24 cellular contexts compared by ENCODE assay signal in genomic region chr11:119843760-119844330, GRCh38.
DNase-seq lines count a peak whose midpoint lies in the region; ATAC-seq, FAIRE-seq and TF ChIP-seq lines count a peak whose summit lies in the region.
"Had no signal": no experiment of that assay in that cellular context is flagged by ENCODE, and none has a peak within 500 bp of the region (broad histone marks: within the 10 kb centered on the region; RNA-seq: fewer than 3 reads in every experiment).

No MANE protein-coding gene starts in this region.

- CTCF ChIA-PET in SK-N-SH (lab: Yijun Ruan, JAX) = interaction anchor here (0.9 to 2.0 kb wide), 4 partner anchors 11 to 264 kb away, joined by 3 to 6 read pairs (median 6); no protein-coding TSS in a partner anchor
- CTCF ChIA-PET in naive thymus-derived CD4-positive, alpha-beta T cell (lab: Charles Lee) = no interaction called here

- no peak for ATAC-seq in SK-N-SH treated with all-trans-retinoic acid at 6 μM for 48 hours
- ATAC-seq in naive thymus-derived CD4-positive, alpha-beta T cell = no peak
- ATAC-seq: A549; effector memory CD8-positive, alpha-beta T cell; GM12878; left lung; T-cell had no signal

- no peaks in the 10 kb centered on the region for H3K36me3 ChIP-seq in SK-N-SH (replicated peaks in 1 of 2; ENCODE audit: control insufficient read depth in 1 of 2, insufficient read depth in 2 of 2, low read length in 1 of 2)
- H3K36me3 ChIP-seq in keratinocyte (ENCODE audit: control insufficient read depth in 2 of 2, extremely low read depth in 1 of 2, insufficient read depth in 2 of 2, low read length in 2 of 2) = no peaks in the 10 kb centered on the region
- H3K36me3 ChIP-seq in naive thymus-derived CD4-positive, alpha-beta T cell (ENCODE audit: control insufficient read depth in 2 of 3, insufficient read depth in 3 of 3, low read length in 3 of 3) = no peaks in the 10 kb centered on the region
- H3K36me3 ChIP-seq: left lung, neutrophil had no signal

- H3K4me3 ChIP-seq in SK-N-SH (ENCODE audit: low read depth in 2 of 2, low read length in 1 of 2) = no peak overlapping the region
- no peak overlapping the region for H3K4me3 ChIP-seq in keratinocyte (ENCODE audit: control insufficient read depth in 2 of 3, extremely low read depth in 1 of 3, insufficient read depth in 2 of 3, low read depth in 1 of 3, low read length in 3 of 3)
- no peak overlapping the region for H3K4me3 ChIP-seq in naive thymus-derived CD4-positive, alpha-beta T cell (ENCODE audit: low read length)
- H3K4me3 ChIP-seq: A549, GM12878, GM23338, left lung had no signal

- no peak for TF ChIP-seq CTCF in SK-N-SH (IDR thresholded peaks at IDR 0.05)
- no peak for TF ChIP-seq CTCF in keratinocyte (optimal IDR thresholded peaks at IDR 0.05 in 1 of 3, IDR thresholded peaks at IDR 0.05 in 1 of 3, conservative IDR thresholded peaks at IDR 0.05 in 1 of 3; ENCODE audit: extremely low read depth in 1 of 3, insufficient read depth in 2 of 3, low read length in 3 of 3)

- dilution Hi-C loops in keratinocyte (cut with MboI; ENCODE audit: extremely low pct_ligation_motif_present, low sequenced_read_pairs) = no loop called here

- H3K4me1 ChIP-seq in SK-N-SH (ENCODE audit: control insufficient read depth in 1 of 2, insufficient read depth in 2 of 2, low read depth in 1 of 2, low read length in 1 of 2) (peaks cover 0 to 41% of the 10 kb centered on the region in 2 experiments; a peak in 1 of 4 replicates), keratinocyte (ENCODE audit: control insufficient read depth, extremely low read depth, insufficient read depth, low read length) (peaks cover 12% of the 10 kb centered on the region)
- H3K4me1 ChIP-seq in naive thymus-derived CD4-positive, alpha-beta T cell (ENCODE audit: control insufficient read depth in 2 of 2, insufficient read depth in 2 of 2, low read length in 2 of 2) = no peaks in the 10 kb centered on the region
- H3K4me1 ChIP-seq: A549, left lung had no signal

- 57% methylated on average over 3 of the region's 6 CpGs for WGBS in SK-N-SH (ENCODE audit: low lambda C conversion rate)

- no peak for TF ChIP-seq EP300 in SK-N-SH (IDR thresholded peaks at IDR 0.05; ENCODE audit: borderline replicate concordance in 1 of 2, low read depth in 1 of 2, low read length in 1 of 2)

- H2AFZ ChIP-seq in SK-N-SH (ENCODE audit: low read depth) (no peak overlapping the region), keratinocyte (ENCODE audit: control insufficient read depth, low read length) (no peak overlapping the region)
- H2AFZ ChIP-seq: GM23338 had no signal

- TF ChIP-seq RAD21 in SK-N-SH (IDR thresholded peaks at IDR 0.05; ENCODE audit: low read length) = no peak

- FAIRE-seq in keratinocyte (lab: Jason Lieb, UNC) (peak; percentile 43), urothelium cell line (lab: Jason Lieb, UNC) (no peak)
- FAIRE-seq: A549, colon, GM12878 had no signal

- no peaks in the 10 kb centered on the region for H3K4me1 Mint-ChIP-seq in naive thymus-derived CD4-positive, alpha-beta T cell
- H3K4me1 Mint-ChIP-seq: activated naive CD8-positive, alpha-beta T cell treated with anti-CD3 and anti-CD28 coated beads, Interleukin-2, amount 10 ng/mL, durations not matched to agents 7 days and 5 days; T-cell had no signal

- H3K9me2 ChIP-seq in SK-N-SH = no peaks in the 10 kb centered on the region

- 0 out of 2 replicates have a peak, but pooled peaks cover 8% of the 10 kb centered on the region for H3K27me3 ChIP-seq in SK-N-SH (ENCODE audit: insufficient read depth)
- peaks cover 9% of the 10 kb centered on the region for H3K27me3 ChIP-seq in keratinocyte (ENCODE audit: control insufficient read depth, extremely low read depth, insufficient read depth, low read length)
- H3K27me3 ChIP-seq in naive thymus-derived CD4-positive, alpha-beta T cell (ENCODE audit: control insufficient read depth in 2 of 2, insufficient read depth in 2 of 2, low read length in 2 of 2) = peaks cover 0 to 4% of the 10 kb centered on the region in 2 donors

- intact Hi-C loops in naive thymus-derived CD4-positive, alpha-beta T cell (cut with micrococcal nuclease) = no loop called here

- H3K9me1 ChIP-seq in keratinocyte (ENCODE audit: control insufficient read depth, extremely low read depth, insufficient read depth, low read length) = no peaks in the 10 kb centered on the region

- no peak overlapping the region for H3K4me3 Mint-ChIP-seq in naive thymus-derived CD4-positive, alpha-beta T cell
- H3K4me3 Mint-ChIP-seq: activated naive CD8-positive, alpha-beta T cell treated with anti-CD3 and anti-CD28 coated beads, Interleukin-2, amount 10 ng/mL, durations not matched to agents 7 days and 5 days; activated T-helper 1 cell treated with anti-CD3 and anti-CD28 coated beads, Interleukin-12 subunit alpha, Interleukin-12 subunit beta, Interleukin-2, Interleukin-4 antibody, amounts not matched to agents 30 ng/mL and 10 ng/mL and 1 ng/mL, durations not matched to agents 14 hours and 24 hours and 36 hours; effector memory CD8-positive, alpha-beta T cell; GM23338; T-cell had no signal

- H3F3A ChIP-seq in SK-N-SH (replicated peaks; ENCODE audit: insufficient read depth) = no peaks in the 10 kb centered on the region

- H3K36me3 Mint-ChIP-seq in naive thymus-derived CD4-positive, alpha-beta T cell = no peaks in the 10 kb centered on the region
- H3K36me3 Mint-ChIP-seq: activated naive CD8-positive, alpha-beta T cell treated with anti-CD3 and anti-CD28 coated beads, Interleukin-2, amount 10 ng/mL, durations not matched to agents 7 days and 5 days; T-cell had no signal

- POLR2A ChIA-PET in SK-N-SH (lab: Yijun Ruan, JAX) = interaction anchor here (0.8 kb wide), 1 partner anchor 11 kb away, joined by 4 read pairs; no protein-coding TSS in a partner anchor
- POLR2A ChIA-PET in naive thymus-derived CD4-positive, alpha-beta T cell (lab: Charles Lee) = no interaction called here

- peaks cover 0 to 28% (median 28%) of the 10 kb centered on the region in 5 donors for H3K27me3 Mint-ChIP-seq in naive thymus-derived CD4-positive, alpha-beta T cell

- no peaks in the 10 kb centered on the region for H4K20me1 ChIP-seq in SK-N-SH (ENCODE audit: insufficient read depth)
- H4K20me1 ChIP-seq in keratinocyte (ENCODE audit: control insufficient read depth, extremely low read depth, insufficient read depth, low read length) = no peaks in the 10 kb centered on the region

- peak; percentile 55 for DNase-seq in SK-N-SH
- DNase-seq in RKO (ENCODE audit: low spot score) = peak; percentile 44
- DNase-seq in keratinocyte (ENCODE audit: low read depth, low spot score) = no peak
- peak; percentile 21 for DNase-seq in urothelium cell line (ENCODE audit: low spot score)
- no peak for DNase-seq in NCI-H1048 (lab: John Stamatoyannopoulos, UW)
- no peak for DNase-seq in naive thymus-derived CD4-positive, alpha-beta T cell
- no peak for DNase-seq in NCI-H1436 (lab: John Stamatoyannopoulos, UW)
- DNase-seq: activated CD4-positive, alpha-beta T cell treated with anti-CD3 and anti-CD28 coated beads for 4 hours; activated naive CD8-positive, alpha-beta T cell treated with anti-CD3 and anti-CD28 coated beads, Interleukin-2, amount 10 ng/mL, durations not matched to agents 7 days and 5 days; effector memory CD8-positive, alpha-beta T cell; glutamatergic neuron; left lung; MV-4-11; NCI-H1930; Right ventricle myocardium superior; stimulated activated CD4-positive, alpha-beta T cell treated with anti-CD3 and anti-CD28 coated beads, Interleukin-12 subunit alpha, Interleukin-12 subunit beta, amount 100 ng/mL, for 4 hours; T-cell had no signal

- H3K79me2 ChIP-seq in SK-N-SH (ENCODE audit: insufficient read depth) = no peaks in the 10 kb centered on the region
- no peaks in the 10 kb centered on the region for H3K79me2 ChIP-seq in keratinocyte (ENCODE audit: control insufficient read depth, insufficient read depth, low read length)

- H3K9ac ChIP-seq in SK-N-SH (no peak overlapping the region), keratinocyte (ENCODE audit: control insufficient read depth, extremely low read depth, insufficient read depth, low read length) (no peak overlapping the region)

- no peak overlapping the region; a peak in 1 of 4 replicates for H3K27ac ChIP-seq in SK-N-SH (ENCODE audit: low read depth in 2 of 2, low read length in 1 of 2)
- no peak overlapping the region for H3K27ac ChIP-seq in keratinocyte (ENCODE audit: control insufficient read depth, insufficient read depth, low read length)
- H3K27ac ChIP-seq in naive thymus-derived CD4-positive, alpha-beta T cell (ENCODE audit: low read depth, low read length) = no peak overlapping the region
- H3K27ac ChIP-seq: A549, left lung, neutrophil had no signal

- H3K4me2 ChIP-seq in SK-N-SH = no peak overlapping the region
- H3K4me2 ChIP-seq in keratinocyte (ENCODE audit: control insufficient read depth, extremely low read depth, insufficient read depth, low read depth, low read length) = no peak overlapping the region
- H3K4me2 ChIP-seq: A549, GM23338 had no signal

- no peak overlapping the region for H3K27ac Mint-ChIP-seq in naive thymus-derived CD4-positive, alpha-beta T cell
- H3K27ac Mint-ChIP-seq: activated naive CD8-positive, alpha-beta T cell treated with anti-CD3 and anti-CD28 coated beads, Interleukin-2, amount 10 ng/mL, durations not matched to agents 7 days and 5 days; activated T-helper 1 cell treated with anti-CD3 and anti-CD28 coated beads, Interleukin-12 subunit alpha, Interleukin-12 subunit beta, Interleukin-2, Interleukin-4 antibody, amounts not matched to agents 30 ng/mL and 10 ng/mL and 1 ng/mL, durations not matched to agents 14 hours and 24 hours and 36 hours; effector memory CD8-positive, alpha-beta T cell; GM23338; T-cell had no signal

- peaks cover 0 to 8% (median 0%) of the 10 kb centered on the region in 11 donors for H3K9me3 Mint-ChIP-seq in naive thymus-derived CD4-positive, alpha-beta T cell
- H3K9me3 Mint-ChIP-seq: activated naive CD8-positive, alpha-beta T cell treated with anti-CD3 and anti-CD28 coated beads, Interleukin-2, amount 10 ng/mL, durations not matched to agents 7 days and 5 days; activated T-helper 1 cell treated with anti-CD3 and anti-CD28 coated beads, Interleukin-12 subunit alpha, Interleukin-12 subunit beta, Interleukin-2, Interleukin-4 antibody, amounts not matched to agents 30 ng/mL and 10 ng/mL and 1 ng/mL, durations not matched to agents 14 hours and 24 hours and 36 hours; effector memory CD8-positive, alpha-beta T cell; GM23338 had no signal

- H3K9me3 ChIP-seq in SK-N-SH (no peaks in the 10 kb centered on the region), keratinocyte (ENCODE audit: control insufficient read depth, low read depth, low read length) (peaks cover 4% of the 10 kb centered on the region)
- peaks cover 0 to 12% (median 0%) of the 10 kb centered on the region in 3 experiments for H3K9me3 ChIP-seq in naive thymus-derived CD4-positive, alpha-beta T cell (ENCODE audit: control insufficient read depth in 2 of 3, low read length in 3 of 3)
- H3K9me3 ChIP-seq: A549, neutrophil had no signal

TF ChIP-seq in SK-N-SH treated with all-trans-retinoic acid at 6 μM for 48 hours, 23 proteins besides CTCF, POLR2A, EP300 and RAD21 (continues in another document):
- no peak for TF ChIP-seq ISL1 (CRISPR knock-in tag; IDR thresholded peaks at IDR 0.05)

Comparison
In these comparisons a context has a peak if more than half of its experiments do, and no peak if none do; other contexts are left out.
1. DNase-seq: peak in SK-N-SH (single experiment), RKO (single experiment) and urothelium cell line (single experiment); none in keratinocyte (single experiment), NCI-H1048 (single experiment), naive thymus-derived CD4-positive, alpha-beta T cell (0 of 9) and NCI-H1436 (single experiment).